16 cellular contexts compared by ENCODE assay signal in the genomic region with DNA sequence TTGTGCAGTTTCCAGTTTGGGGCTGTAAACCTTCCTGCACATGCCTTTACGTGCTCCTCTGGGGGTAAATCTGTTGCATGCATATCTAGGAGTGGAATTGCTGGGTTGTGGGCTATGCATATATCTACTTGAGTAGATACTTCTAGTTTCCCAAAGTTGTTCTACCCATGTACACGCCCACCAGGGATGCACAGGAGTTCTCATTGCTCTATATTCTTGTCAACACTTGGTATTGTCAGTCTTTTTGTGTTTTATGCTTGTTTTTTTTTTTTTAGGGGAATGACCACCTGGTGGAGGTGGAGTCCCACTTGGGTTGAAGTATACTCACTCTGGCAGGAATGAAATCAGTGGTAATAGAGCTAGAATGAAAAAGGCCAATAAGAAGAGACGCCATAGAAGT. TPM values are rescaled to one million over a fixed set of nuclear protein-coding genes. Genes with fewer than 3 reads are reported as not detected.
DNase-seq lines count a peak whose midpoint lies in the region; ATAC-seq and TF ChIP-seq lines count a peak whose summit lies in the region.
"Had no signal": no experiment of that assay in that cellular context is flagged by ENCODE, and none has a peak within 500 bp of the region (broad histone marks: within the 10 kb centered on the region; RNA-seq: fewer than 3 reads in every experiment).

No MANE protein-coding gene starts in this region.

- H2AK5ac ChIP-seq in trophoblast cell (ENCODE audit: low read length), result no peak overlapping the region

- H2BK5ac ChIP-seq in trophoblast cell (ENCODE audit: low read depth, low read length, poor library complexity), result no peak overlapping the region

- peak overlapping the region in 6 of 11 experiments; percentile 24 to 59 (median 38); a peak in 10 of 22 replicates for H3K4me2 ChIP-seq in BLaER1 treated with 17β-estradiol and CSF1 and Interleukin-3, amounts not matched to agents 10 nM and 100 nM
- H3K4me2 ChIP-seq in PC-3 (ENCODE audit: low read length), result peak overlapping the region; percentile 72
- H3K4me2 ChIP-seq in trophoblast cell (ENCODE audit: low read length), result no peak overlapping the region

- intact Hi-C loops in PC-3 (cut with micrococcal nuclease), result no loop called here
- intact Hi-C loops in prostate gland (cut with DNase I), result no loop called here

- WGBS in trophoblast cell (ENCODE audit: extremely low coverage, insufficient coverage, insufficient read length), result no CpG with 5 or more reads among the region's 3 CpGs
- 96% methylated on average over 3 of the region's 3 CpGs for WGBS in prostate gland

- in situ Hi-C loops in brain microvascular endothelial cell (cut with HindIII; ENCODE audit: low pct_ligation_motif_present, low sequenced_read_pairs), result no loop called here

- no peak for TF ChIP-seq CTCF in PC-3 (conservative IDR thresholded peaks at IDR 0.05; ENCODE audit: low read depth, low read length)
- TF ChIP-seq CTCF in brain microvascular endothelial cell (IDR thresholded peaks at IDR 0.05; ENCODE audit: low read depth, low read length, missing control alignments), result no peak
- TF ChIP-seq CTCF in prostate gland (IDR thresholded peaks at IDR 0.05), result no peak

- POLR2A ChIA-PET in PC-3 (lab: Charles Lee; ENCODE audit: unreplicated experiment), result no interaction called here

- H2AFZ ChIP-seq in PC-3 (ENCODE audit: low read length) (no peak overlapping the region), trophoblast cell (ENCODE audit: insufficient read depth, low read length, poor library complexity) (no peak overlapping the region)

- H4K8ac ChIP-seq in trophoblast cell (ENCODE audit: low read depth, low read length), result no peak overlapping the region

- peaks cover 0 to 10% (median 0%) of the 10 kb centered on the region in 11 experiments; a peak in 1 of 22 replicates for H3K9me3 ChIP-seq in BLaER1 treated with 17β-estradiol and CSF1 and Interleukin-3, amounts not matched to agents 10 nM and 100 nM (replicated peaks in 1 of 11)
- H3K9me3 ChIP-seq in PC-3 (ENCODE audit: low read length) (no peaks in the 10 kb centered on the region), trophoblast cell (ENCODE audit: insufficient read depth, low read depth, low read length) (no peaks in the 10 kb centered on the region), prostate gland (no peaks in the 10 kb centered on the region)

- no peaks in the 10 kb centered on the region for H3K9me2 ChIP-seq in PC-3 (replicated peaks; ENCODE audit: low read length)

- ATAC-seq in PC-3 (no peak), HG02571 (IDR thresholded peaks at IDR 0.05; ENCODE audit: unreplicated experiment) (no peak)
- ATAC-seq: T-cell had no signal

- peaks cover 0 to 48% (median 16%) of the 10 kb centered on the region in 10 experiments; a peak in 11 of 20 replicates for H3K4me1 ChIP-seq in BLaER1 treated with 17β-estradiol and CSF1 and Interleukin-3, amounts not matched to agents 10 nM and 100 nM
- H3K4me1 ChIP-seq in PC-3 (ENCODE audit: insufficient read depth, low read length) (peaks cover 36% of the 10 kb centered on the region), trophoblast cell (ENCODE audit: control insufficient read depth in 1 of 2, insufficient read depth in 2 of 2, low read length in 2 of 2) (peaks cover 0 to 4% of the 10 kb centered on the region in 2 experiments), prostate gland (replicated peaks) (no peaks in the 10 kb centered on the region)

- H3K4ac ChIP-seq in trophoblast cell (ENCODE audit: low read depth, low read length), result no peak overlapping the region

- H3K18ac ChIP-seq in trophoblast cell (ENCODE audit: low read length), result no peak overlapping the region

- peak overlapping the region; percentile 21 for H3K23ac ChIP-seq in trophoblast cell (ENCODE audit: low read length)

- no peaks in the 10 kb centered on the region for H3K27me3 ChIP-seq in BLaER1 treated with 17β-estradiol and CSF1 and Interleukin-3, amounts not matched to agents 10 nM and 100 nM
- H3K27me3 ChIP-seq in PC-3 (ENCODE audit: low read length), result no peaks in the 10 kb centered on the region
- no peaks in the 10 kb centered on the region for H3K27me3 ChIP-seq in brain microvascular endothelial cell (replicated peaks)
- H3K27me3 ChIP-seq in trophoblast cell (ENCODE audit: insufficient read depth, low read length), result no peaks in the 10 kb centered on the region
- H3K27me3 ChIP-seq in prostate gland (replicated peaks; ENCODE audit: insufficient read depth), result no peaks in the 10 kb centered on the region

- H4K91ac ChIP-seq in trophoblast cell (ENCODE audit: low read depth, low read length), result no peak overlapping the region

- H3K4me3 ChIP-seq in BLaER1 treated with 17β-estradiol and CSF1 and Interleukin-3, amounts not matched to agents 10 nM and 100 nM, result no peak overlapping the region
- H3K4me3 ChIP-seq in PC-3 (ENCODE audit: low read length) (no peak overlapping the region; the same call in 1 of the 2 replicates), brain microvascular endothelial cell (ENCODE audit: low read depth, low read length) (no peak overlapping the region), trophoblast cell (ENCODE audit: low read depth, low read length) (no peak overlapping the region), prostate gland (no peak overlapping the region)
- H3K4me3 ChIP-seq: K562, SK-N-MC had no signal

- H4K12ac ChIP-seq in trophoblast cell (ENCODE audit: low read depth, low read length), result no peak overlapping the region

- no peaks in the 10 kb centered on the region for H4K20me1 ChIP-seq in BLaER1 treated with 17β-estradiol and CSF1 and Interleukin-3, amounts not matched to agents 10 nM and 100 nM
- H4K20me1 ChIP-seq in PC-3 (ENCODE audit: low read length), result no peaks in the 10 kb centered on the region

- H2BK120ac ChIP-seq in trophoblast cell (ENCODE audit: insufficient read depth, low read length, poor library complexity), result no peak overlapping the region

- H3K79me2 ChIP-seq in PC-3 (ENCODE audit: low read length) (no peaks in the 10 kb centered on the region), trophoblast cell (ENCODE audit: control insufficient read depth, insufficient read depth, low read length, poor library complexity) (no peaks in the 10 kb centered on the region)

- no peak overlapping the region for H3K9ac ChIP-seq in BLaER1 treated with 17β-estradiol and CSF1 and Interleukin-3, amounts not matched to agents 10 nM and 100 nM
- no peak overlapping the region for H3K9ac ChIP-seq in PC-3 (ENCODE audit: low read length)
- H3K9ac ChIP-seq in trophoblast cell (ENCODE audit: low read length), result no peak overlapping the region

- no peak overlapping the region for H2BK12ac ChIP-seq in trophoblast cell (ENCODE audit: low read length)

- H3K27ac ChIP-seq in BLaER1 treated with 17β-estradiol and CSF1 and Interleukin-3, amounts not matched to agents 10 nM and 100 nM, result peak overlapping the region in 4 of 11 experiments; percentile 22 to 59 (median 46); a peak in 6 of 22 replicates
- H3K27ac ChIP-seq in PC-3 (ENCODE audit: low read length) (peak overlapping the region; percentile 84), brain microvascular endothelial cell (peak overlapping the region; percentile 88), trophoblast cell (ENCODE audit: low read depth, low read length) (no peak overlapping the region), prostate gland (no peak overlapping the region)
- H3K27ac ChIP-seq: SK-N-MC had no signal

- TF ChIP-seq POLR2A in erythroblast (IDR thresholded peaks at IDR 0.05; ENCODE audit: low read length) (no peak), prostate gland (IDR thresholded peaks at IDR 0.05) (no peak)

- DNase-seq in PC-3 (no peak), brain microvascular endothelial cell (no peak), trophoblast cell (no peak), erythroblast (lab: John Stamatoyannopoulos, UW) (no peak), prostate gland (ENCODE audit: low spot score) (no peak), NCI-H2107 (lab: John Stamatoyannopoulos, UW) (no peak)
- DNase-seq: H7, NCI-H187, NCI-H524 treated with DMSO at 0.1 percent for 48 hours had no signal

- no peaks in the 10 kb centered on the region for H3K36me3 ChIP-seq in BLaER1 treated with 17β-estradiol and CSF1 and Interleukin-3, amounts not matched to agents 10 nM and 100 nM
- no peaks in the 10 kb centered on the region for H3K36me3 ChIP-seq in PC-3 (ENCODE audit: low read depth, low read length)
- H3K36me3 ChIP-seq in brain microvascular endothelial cell (replicated peaks), result no peaks in the 10 kb centered on the region
- no peaks in the 10 kb centered on the region for H3K36me3 ChIP-seq in trophoblast cell (ENCODE audit: control insufficient read depth in 1 of 2, insufficient read depth in 2 of 2, low read length in 2 of 2)
- H3K36me3 ChIP-seq in prostate gland, result no peaks in the 10 kb centered on the region

- H3F3A ChIP-seq in PC-3 (ENCODE audit: low read length, unreplicated experiment), result peaks cover 4% of the 10 kb centered on the region

- CTCF ChIA-PET in PC-3 (lab: Charles Lee), result no interaction called here

- no TSS peak for BruUV-seq in PC-3 (replicated peaks; lab: Mats Ljungman, UMichigan)

- H3K14ac ChIP-seq in trophoblast cell (ENCODE audit: low read length), result no peak overlapping the region

- no peaks in the 10 kb centered on the region for H3K79me1 ChIP-seq in trophoblast cell (ENCODE audit: low read length)

RNA-seq across cellular contexts. Expression of a gene that starts 23.0 kb away (rescaled TPM):
- not detected in 2 replicates for total RNA-seq in PC-3 (2014; rRNA removed)
- polyA plus RNA-seq in trophoblast cell (2013), result not detected in 2 replicates
- 1 to 10 TPM in 1 of 2 donors, under 1 TPM in 1; 0.97 to 5.5 TPM for total RNA-seq in prostate gland
- total RNA-seq: K562, Right ventricle myocardium superior had no signal
- polyA plus RNA-seq: CD14-positive monocyte, K562 had no signal

RNA-seq across cellular contexts. Expression of a gene that starts 46.2 kb away (rescaled TPM):
- total RNA-seq in PC-3 (2014; rRNA removed) (7.5 and 14.3 TPM in 2 replicates), prostate gland (10 to 100 TPM; 44.8 to 45.2 TPM)
- polyA plus RNA-seq in trophoblast cell (2013), result 3.0 and 3.4 TPM in 2 replicates

Comparison
In these comparisons a context has a peak if more than half of its experiments do, and no peak if none do; other contexts are left out.
1. H3K27ac ChIP-seq: peak in PC-3 (single experiment) and brain microvascular endothelial cell (single experiment); none in trophoblast cell (single experiment) and prostate gland (0 of 2).